In the genomic region with DNA sequence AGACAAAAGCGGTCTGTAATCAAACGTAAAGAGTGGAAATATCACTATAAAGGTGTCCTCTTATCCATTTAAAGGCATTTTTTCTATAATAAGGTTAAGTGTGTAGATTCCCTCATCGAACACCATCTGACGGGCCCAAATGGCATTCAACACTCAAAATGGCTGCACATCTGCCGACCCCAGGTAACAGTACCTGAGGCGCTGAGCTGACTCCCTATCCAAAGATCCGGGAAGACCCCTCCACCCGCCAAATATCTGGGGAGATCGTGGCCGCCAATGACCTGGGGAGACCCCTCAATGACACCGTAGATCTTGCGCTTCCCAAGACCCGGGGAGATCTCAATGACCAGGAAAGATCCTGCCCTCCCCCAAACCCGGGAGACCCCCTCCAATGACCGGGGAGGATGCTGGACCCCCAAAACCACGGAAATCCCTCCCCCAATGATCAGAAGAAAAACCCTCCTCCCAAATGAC, we compare ENCODE assay signal across 3 cellular contexts.
TF ChIP-seq lines count a peak whose summit lies in the region.

No MANE protein-coding gene starts in this region.

TF ChIP-seq in GM23338, 12 proteins besides CTCF, POLR2A, EP300 and RAD21:
- TF ChIP-seq POLR2AphosphoS5 (IDR thresholded peaks at IDR 0.05; ENCODE audit: low read depth) (no peak), CREB1 (CRISPR knock-in tag; IDR thresholded peaks at IDR 0.05; ENCODE audit: low read depth) (no peak), ZNF114 (CRISPR knock-in tag; IDR thresholded peaks at IDR 0.05) (no peak), EZH2phosphoT487 (IDR thresholded peaks at IDR 0.05; ENCODE audit: unreplicated experiment) (no peak), NANOG (IDR thresholded peaks at IDR 0.05; ENCODE audit: borderline replicate concordance) (no peak), STAT1 (IDR thresholded peaks at IDR 0.05; ENCODE audit: unreplicated experiment) (no peak), EZH2 (IDR thresholded peaks at IDR 0.05; ENCODE audit: low read depth, unreplicated experiment) (no peak), ZNF331 (CRISPR knock-in tag; IDR thresholded peaks at IDR 0.05; ENCODE audit: low read depth) (no peak), JUNB (IDR thresholded peaks at IDR 0.05; ENCODE audit: unreplicated experiment) (no peak)
- TF ChIP-seq, protein P1, sequence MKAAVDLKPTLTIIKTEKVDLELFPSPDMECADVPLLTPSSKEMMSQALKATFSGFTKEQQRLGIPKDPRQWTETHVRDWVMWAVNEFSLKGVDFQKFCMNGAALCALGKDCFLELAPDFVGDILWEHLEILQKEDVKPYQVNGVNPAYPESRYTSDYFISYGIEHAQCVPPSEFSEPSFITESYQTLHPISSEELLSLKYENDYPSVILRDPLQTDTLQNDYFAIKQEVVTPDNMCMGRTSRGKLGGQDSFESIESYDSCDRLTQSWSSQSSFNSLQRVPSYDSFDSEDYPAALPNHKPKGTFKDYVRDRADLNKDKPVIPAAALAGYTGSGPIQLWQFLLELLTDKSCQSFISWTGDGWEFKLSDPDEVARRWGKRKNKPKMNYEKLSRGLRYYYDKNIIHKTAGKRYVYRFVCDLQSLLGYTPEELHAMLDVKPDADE (IDR thresholded peaks at IDR 0.05), result no peak
- TF ChIP-seq, protein P2, sequence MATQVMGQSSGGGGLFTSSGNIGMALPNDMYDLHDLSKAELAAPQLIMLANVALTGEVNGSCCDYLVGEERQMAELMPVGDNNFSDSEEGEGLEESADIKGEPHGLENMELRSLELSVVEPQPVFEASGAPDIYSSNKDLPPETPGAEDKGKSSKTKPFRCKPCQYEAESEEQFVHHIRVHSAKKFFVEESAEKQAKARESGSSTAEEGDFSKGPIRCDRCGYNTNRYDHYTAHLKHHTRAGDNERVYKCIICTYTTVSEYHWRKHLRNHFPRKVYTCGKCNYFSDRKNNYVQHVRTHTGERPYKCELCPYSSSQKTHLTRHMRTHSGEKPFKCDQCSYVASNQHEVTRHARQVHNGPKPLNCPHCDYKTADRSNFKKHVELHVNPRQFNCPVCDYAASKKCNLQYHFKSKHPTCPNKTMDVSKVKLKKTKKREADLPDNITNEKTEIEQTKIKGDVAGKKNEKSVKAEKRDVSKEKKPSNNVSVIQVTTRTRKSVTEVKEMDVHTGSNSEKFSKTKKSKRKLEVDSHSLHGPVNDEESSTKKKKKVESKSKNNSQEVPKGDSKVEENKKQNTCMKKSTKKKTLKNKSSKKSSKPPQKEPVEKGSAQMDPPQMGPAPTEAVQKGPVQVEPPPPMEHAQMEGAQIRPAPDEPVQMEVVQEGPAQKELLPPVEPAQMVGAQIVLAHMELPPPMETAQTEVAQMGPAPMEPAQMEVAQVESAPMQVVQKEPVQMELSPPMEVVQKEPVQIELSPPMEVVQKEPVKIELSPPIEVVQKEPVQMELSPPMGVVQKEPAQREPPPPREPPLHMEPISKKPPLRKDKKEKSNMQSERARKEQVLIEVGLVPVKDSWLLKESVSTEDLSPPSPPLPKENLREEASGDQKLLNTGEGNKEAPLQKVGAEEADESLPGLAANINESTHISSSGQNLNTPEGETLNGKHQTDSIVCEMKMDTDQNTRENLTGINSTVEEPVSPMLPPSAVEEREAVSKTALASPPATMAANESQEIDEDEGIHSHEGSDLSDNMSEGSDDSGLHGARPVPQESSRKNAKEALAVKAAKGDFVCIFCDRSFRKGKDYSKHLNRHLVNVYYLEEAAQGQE (IDR thresholded peaks at IDR 0.05; ENCODE audit: unreplicated experiment), result no peak

TF ChIP-seq in GM12878, 131 proteins besides CTCF, POLR2A, EP300 and RAD21:
- TF ChIP-seq, protein P3, sequence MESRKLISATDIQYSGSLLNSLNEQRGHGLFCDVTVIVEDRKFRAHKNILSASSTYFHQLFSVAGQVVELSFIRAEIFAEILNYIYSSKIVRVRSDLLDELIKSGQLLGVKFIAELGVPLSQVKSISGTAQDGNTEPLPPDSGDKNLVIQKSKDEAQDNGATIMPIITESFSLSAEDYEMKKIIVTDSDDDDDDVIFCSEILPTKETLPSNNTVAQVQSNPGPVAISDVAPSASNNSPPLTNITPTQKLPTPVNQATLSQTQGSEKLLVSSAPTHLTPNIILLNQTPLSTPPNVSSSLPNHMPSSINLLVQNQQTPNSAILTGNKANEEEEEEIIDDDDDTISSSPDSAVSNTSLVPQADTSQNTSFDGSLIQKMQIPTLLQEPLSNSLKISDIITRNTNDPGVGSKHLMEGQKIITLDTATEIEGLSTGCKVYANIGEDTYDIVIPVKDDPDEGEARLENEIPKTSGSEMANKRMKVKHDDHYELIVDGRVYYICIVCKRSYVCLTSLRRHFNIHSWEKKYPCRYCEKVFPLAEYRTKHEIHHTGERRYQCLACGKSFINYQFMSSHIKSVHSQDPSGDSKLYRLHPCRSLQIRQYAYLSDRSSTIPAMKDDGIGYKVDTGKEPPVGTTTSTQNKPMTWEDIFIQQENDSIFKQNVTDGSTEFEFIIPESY (IDR thresholded peaks at IDR 0.05), result no peak
- peak; percentile 42; the same call in 1 of the 2 replicates for TF ChIP-seq GATAD2B (conservative IDR thresholded peaks at IDR 0.05; ENCODE audit: low read depth)
- TF ChIP-seq, protein P4, sequence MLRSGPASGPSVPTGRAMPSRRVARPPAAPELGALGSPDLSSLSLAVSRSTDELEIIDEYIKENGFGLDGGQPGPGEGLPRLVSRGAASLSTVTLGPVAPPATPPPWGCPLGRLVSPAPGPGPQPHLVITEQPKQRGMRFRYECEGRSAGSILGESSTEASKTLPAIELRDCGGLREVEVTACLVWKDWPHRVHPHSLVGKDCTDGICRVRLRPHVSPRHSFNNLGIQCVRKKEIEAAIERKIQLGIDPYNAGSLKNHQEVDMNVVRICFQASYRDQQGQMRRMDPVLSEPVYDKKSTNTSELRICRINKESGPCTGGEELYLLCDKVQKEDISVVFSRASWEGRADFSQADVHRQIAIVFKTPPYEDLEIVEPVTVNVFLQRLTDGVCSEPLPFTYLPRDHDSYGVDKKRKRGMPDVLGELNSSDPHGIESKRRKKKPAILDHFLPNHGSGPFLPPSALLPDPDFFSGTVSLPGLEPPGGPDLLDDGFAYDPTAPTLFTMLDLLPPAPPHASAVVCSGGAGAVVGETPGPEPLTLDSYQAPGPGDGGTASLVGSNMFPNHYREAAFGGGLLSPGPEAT (IDR thresholded peaks at IDR 0.05; ENCODE audit: low read depth), result peak; percentile 79
- TF ChIP-seq NFIC (IDR thresholded peaks at IDR 0.05; ENCODE audit: low read depth, low read length), result no peak
- no peak for TF ChIP-seq CBX3 (IDR thresholded peaks at IDR 0.05; ENCODE audit: borderline replicate concordance, low read depth)
- 0 out of 2 replicates have a peak, but pooled peaks have one; percentile 60 for TF ChIP-seq PAX8 (IDR thresholded peaks at IDR 0.05)
- TF ChIP-seq YY1 (IDR thresholded peaks at IDR 0.05; ENCODE audit: low read depth, low read length), result peak; percentile 96

TF ChIP-seq in HepG2, 621 proteins besides CTCF, POLR2A, EP300 and RAD21 (continues in another document):
- TF ChIP-seq HMGA1 (CRISPR knock-in tag; conservative IDR thresholded peaks at IDR 0.05) (no peak), SKI (IDR thresholded peaks at IDR 0.05; ENCODE audit: partially characterized antibody) (no peak), SMAD1 (CRISPR knock-in tag; IDR thresholded peaks at IDR 0.05; ENCODE audit: borderline replicate concordance, low read depth) (no peak), KDM6A (CRISPR knock-in tag; IDR thresholded peaks at IDR 0.05; ENCODE audit: low read depth) (no peak), CREM (IDR thresholded peaks at IDR 0.05) (no peak), CREM (CRISPR knock-in tag; IDR thresholded peaks at IDR 0.05) (no peak), TEAD3 (CRISPR knock-in tag; optimal IDR thresholded peaks at IDR 0.05; ENCODE audit: borderline replicate concordance) (no peak), YY1 (IDR thresholded peaks at IDR 0.05; ENCODE audit: insufficient read depth, insufficient replicate concordance, low read depth, low read length) (peak; percentile 83), EED (CRISPR knock-in tag; IDR thresholded peaks at IDR 0.05) (no peak), SALL2 (CRISPR knock-in tag; IDR thresholded peaks at IDR 0.05) (0 out of 2 replicates have a peak, but pooled peaks have one; percentile 13), ARNT2 (CRISPR knock-in tag; IDR thresholded peaks at IDR 0.05; ENCODE audit: low read depth) (no peak), PAX8 (CRISPR knock-in tag; IDR thresholded peaks at IDR 0.05; ENCODE audit: borderline replicate concordance) (no peak), POLR2AphosphoS5 (IDR thresholded peaks at IDR 0.05; ENCODE audit: low read depth, low read length) (no peak)
- TF ChIP-seq, protein P5, sequence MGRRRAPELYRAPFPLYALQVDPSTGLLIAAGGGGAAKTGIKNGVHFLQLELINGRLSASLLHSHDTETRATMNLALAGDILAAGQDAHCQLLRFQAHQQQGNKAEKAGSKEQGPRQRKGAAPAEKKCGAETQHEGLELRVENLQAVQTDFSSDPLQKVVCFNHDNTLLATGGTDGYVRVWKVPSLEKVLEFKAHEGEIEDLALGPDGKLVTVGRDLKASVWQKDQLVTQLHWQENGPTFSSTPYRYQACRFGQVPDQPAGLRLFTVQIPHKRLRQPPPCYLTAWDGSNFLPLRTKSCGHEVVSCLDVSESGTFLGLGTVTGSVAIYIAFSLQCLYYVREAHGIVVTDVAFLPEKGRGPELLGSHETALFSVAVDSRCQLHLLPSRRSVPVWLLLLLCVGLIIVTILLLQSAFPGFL (CRISPR knock-in tag; IDR thresholded peaks at IDR 0.05), result no peak
- TF ChIP-seq, protein P6, sequence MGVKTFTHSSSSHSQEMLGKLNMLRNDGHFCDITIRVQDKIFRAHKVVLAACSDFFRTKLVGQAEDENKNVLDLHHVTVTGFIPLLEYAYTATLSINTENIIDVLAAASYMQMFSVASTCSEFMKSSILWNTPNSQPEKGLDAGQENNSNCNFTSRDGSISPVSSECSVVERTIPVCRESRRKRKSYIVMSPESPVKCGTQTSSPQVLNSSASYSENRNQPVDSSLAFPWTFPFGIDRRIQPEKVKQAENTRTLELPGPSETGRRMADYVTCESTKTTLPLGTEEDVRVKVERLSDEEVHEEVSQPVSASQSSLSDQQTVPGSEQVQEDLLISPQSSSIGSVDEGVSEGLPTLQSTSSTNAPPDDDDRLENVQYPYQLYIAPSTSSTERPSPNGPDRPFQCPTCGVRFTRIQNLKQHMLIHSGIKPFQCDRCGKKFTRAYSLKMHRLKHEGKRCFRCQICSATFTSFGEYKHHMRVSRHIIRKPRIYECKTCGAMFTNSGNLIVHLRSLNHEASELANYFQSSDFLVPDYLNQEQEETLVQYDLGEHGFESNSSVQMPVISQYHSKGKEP (CRISPR knock-in tag; IDR thresholded peaks at IDR 0.05), result no peak
- TF ChIP-seq, protein P7, sequence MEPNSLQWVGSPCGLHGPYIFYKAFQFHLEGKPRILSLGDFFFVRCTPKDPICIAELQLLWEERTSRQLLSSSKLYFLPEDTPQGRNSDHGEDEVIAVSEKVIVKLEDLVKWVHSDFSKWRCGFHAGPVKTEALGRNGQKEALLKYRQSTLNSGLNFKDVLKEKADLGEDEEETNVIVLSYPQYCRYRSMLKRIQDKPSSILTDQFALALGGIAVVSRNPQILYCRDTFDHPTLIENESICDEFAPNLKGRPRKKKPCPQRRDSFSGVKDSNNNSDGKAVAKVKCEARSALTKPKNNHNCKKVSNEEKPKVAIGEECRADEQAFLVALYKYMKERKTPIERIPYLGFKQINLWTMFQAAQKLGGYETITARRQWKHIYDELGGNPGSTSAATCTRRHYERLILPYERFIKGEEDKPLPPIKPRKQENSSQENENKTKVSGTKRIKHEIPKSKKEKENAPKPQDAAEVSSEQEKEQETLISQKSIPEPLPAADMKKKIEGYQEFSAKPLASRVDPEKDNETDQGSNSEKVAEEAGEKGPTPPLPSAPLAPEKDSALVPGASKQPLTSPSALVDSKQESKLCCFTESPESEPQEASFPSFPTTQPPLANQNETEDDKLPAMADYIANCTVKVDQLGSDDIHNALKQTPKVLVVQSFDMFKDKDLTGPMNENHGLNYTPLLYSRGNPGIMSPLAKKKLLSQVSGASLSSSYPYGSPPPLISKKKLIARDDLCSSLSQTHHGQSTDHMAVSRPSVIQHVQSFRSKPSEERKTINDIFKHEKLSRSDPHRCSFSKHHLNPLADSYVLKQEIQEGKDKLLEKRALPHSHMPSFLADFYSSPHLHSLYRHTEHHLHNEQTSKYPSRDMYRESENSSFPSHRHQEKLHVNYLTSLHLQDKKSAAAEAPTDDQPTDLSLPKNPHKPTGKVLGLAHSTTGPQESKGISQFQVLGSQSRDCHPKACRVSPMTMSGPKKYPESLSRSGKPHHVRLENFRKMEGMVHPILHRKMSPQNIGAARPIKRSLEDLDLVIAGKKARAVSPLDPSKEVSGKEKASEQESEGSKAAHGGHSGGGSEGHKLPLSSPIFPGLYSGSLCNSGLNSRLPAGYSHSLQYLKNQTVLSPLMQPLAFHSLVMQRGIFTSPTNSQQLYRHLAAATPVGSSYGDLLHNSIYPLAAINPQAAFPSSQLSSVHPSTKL (CRISPR knock-in tag; IDR thresholded peaks at IDR 0.05), result no peak
- TF ChIP-seq, protein P8, sequence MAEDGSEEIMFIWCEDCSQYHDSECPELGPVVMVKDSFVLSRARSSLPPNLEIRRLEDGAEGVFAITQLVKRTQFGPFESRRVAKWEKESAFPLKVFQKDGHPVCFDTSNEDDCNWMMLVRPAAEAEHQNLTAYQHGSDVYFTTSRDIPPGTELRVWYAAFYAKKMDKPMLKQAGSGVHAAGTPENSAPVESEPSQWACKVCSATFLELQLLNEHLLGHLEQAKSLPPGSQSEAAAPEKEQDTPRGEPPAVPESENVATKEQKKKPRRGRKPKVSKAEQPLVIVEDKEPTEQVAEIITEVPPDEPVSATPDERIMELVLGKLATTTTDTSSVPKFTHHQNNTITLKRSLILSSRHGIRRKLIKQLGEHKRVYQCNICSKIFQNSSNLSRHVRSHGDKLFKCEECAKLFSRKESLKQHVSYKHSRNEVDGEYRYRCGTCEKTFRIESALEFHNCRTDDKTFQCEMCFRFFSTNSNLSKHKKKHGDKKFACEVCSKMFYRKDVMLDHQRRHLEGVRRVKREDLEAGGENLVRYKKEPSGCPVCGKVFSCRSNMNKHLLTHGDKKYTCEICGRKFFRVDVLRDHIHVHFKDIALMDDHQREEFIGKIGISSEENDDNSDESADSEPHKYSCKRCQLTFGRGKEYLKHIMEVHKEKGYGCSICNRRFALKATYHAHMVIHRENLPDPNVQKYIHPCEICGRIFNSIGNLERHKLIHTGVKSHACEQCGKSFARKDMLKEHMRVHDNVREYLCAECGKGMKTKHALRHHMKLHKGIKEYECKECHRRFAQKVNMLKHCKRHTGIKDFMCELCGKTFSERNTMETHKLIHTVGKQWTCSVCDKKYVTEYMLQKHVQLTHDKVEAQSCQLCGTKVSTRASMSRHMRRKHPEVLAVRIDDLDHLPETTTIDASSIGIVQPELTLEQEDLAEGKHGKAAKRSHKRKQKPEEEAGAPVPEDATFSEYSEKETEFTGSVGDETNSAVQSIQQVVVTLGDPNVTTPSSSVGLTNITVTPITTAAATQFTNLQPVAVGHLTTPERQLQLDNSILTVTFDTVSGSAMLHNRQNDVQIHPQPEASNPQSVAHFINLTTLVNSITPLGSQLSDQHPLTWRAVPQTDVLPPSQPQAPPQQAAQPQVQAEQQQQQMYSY (CRISPR knock-in tag; IDR thresholded peaks at IDR 0.05), result no peak
